Comparison of ENCODE assay signal across 30 cellular contexts in the genomic region with DNA sequence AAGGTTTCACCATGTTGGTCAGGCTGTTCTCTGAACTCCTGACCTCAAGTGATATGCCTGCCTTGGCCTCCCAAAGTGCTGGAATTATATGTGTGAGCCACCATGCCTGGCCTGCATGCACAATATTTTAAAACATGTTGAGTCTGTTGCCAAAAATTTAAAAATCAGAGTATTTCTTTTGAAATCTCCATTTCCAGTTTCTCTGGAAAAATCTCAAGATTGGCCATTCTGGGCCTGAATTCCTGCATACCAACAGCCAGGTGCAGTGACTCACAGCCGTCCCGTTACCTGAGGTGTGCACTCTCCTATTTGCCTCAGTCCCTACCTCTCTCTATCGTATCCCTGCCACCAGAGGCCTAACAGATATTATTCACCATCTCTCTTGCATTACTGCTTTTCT. TPM values are rescaled to one million over a fixed set of nuclear protein-coding genes. Genes with fewer than 3 reads are reported as not detected.
DNase-seq lines count a peak whose midpoint lies in the region; ATAC-seq and TF ChIP-seq lines count a peak whose summit lies in the region.
"Had no signal": no experiment of that assay in that cellular context is flagged by ENCODE, and none has a peak within 500 bp of the region (broad histone marks: within the 10 kb centered on the region; RNA-seq: fewer than 3 reads in every experiment).

No MANE protein-coding gene starts in this region.

- H3K4me3 Mint-ChIP-seq in CD14-positive monocyte: peak overlapping the region; percentile 7 to 27
- peak overlapping the region in 5 of 8 donors; percentile 15 to 53 (median 36) for H3K4me3 Mint-ChIP-seq in naive B cell
- H3K4me3 Mint-ChIP-seq: natural killer cell, T-cell, type B pancreatic cell had no signal

- POLR2A ChIA-PET in RWPE1 (lab: Yijun Ruan, JAX; ENCODE audit: low non-redundant PET): no interaction called here

- H3K4me2 ChIP-seq in BLaER1: peak overlapping the region; percentile 59

- H3K27ac ChIP-seq in BLaER1 (peak overlapping the region; percentile 54), RWPE1 (peak overlapping the region; percentile 31; the same call in 1 of the 2 replicates)
- H3K27ac ChIP-seq: cardiac muscle cell, psoas muscle, SJCRH30 had no signal

- H4K20me1 ChIP-seq in BLaER1: no peaks in the 10 kb centered on the region

- no peak overlapping the region for H3K4me3 ChIP-seq in BLaER1
- H3K4me3 ChIP-seq: cardiac muscle cell, psoas muscle, SJCRH30 had no signal

- intact Hi-C loops in CD14-positive monocyte (cut with micrococcal nuclease): no loop called here

- peaks cover 15 to 21% of the 10 kb centered on the region in 2 donors for H3K36me3 Mint-ChIP-seq in CD14-positive monocyte
- no peaks in the 10 kb centered on the region for H3K36me3 Mint-ChIP-seq in naive B cell
- H3K36me3 Mint-ChIP-seq: natural killer cell, T-cell, type B pancreatic cell had no signal

- H3K4me1 Mint-ChIP-seq in CD14-positive monocyte (peaks cover 76% of the 10 kb centered on the region), naive B cell (peaks cover 25 to 51% (median 46%) of the 10 kb centered on the region in 3 donors)

- H3K9me3 ChIP-seq in BLaER1: no peaks in the 10 kb centered on the region
- H3K9me3 ChIP-seq: psoas muscle, SJCRH30 had no signal

- no peak overlapping the region for H3K9ac ChIP-seq in BLaER1

- H3K27me3 ChIP-seq in BLaER1: no peaks in the 10 kb centered on the region
- H3K27me3 ChIP-seq: cardiac muscle cell, SJCRH30 had no signal

- no peak for TF ChIP-seq CTCF in CD14-positive monocyte (IDR thresholded peaks at IDR 0.05)
- TF ChIP-seq CTCF in RWPE1 (conservative IDR thresholded peaks at IDR 0.05; ENCODE audit: low read depth): no peak

- CTCF ChIA-PET in RWPE1 (lab: Yijun Ruan, JAX): no interaction called here

- peaks cover 43% of the 10 kb centered on the region for H3K4me1 ChIP-seq in BLaER1
- H3K4me1 ChIP-seq: SJCRH30 had no signal

- H3K27ac Mint-ChIP-seq in CD14-positive monocyte: peak overlapping the region; percentile 94 to 99 (median 99)
- peak overlapping the region in 5 of 6 donors; percentile 53 to 98 (median 94) for H3K27ac Mint-ChIP-seq in naive B cell
- H3K27ac Mint-ChIP-seq: natural killer cell, T-cell, type B pancreatic cell had no signal

- H3K36me3 ChIP-seq in BLaER1: no peaks in the 10 kb centered on the region
- H3K36me3 ChIP-seq: cardiac muscle cell, SJCRH30 had no signal

- H3K9me3 Mint-ChIP-seq in CD14-positive monocyte (peaks cover 0 to 3% (median 0%) of the 10 kb centered on the region in 7 donors), naive B cell (peaks cover 0 to 2% (median 0%) of the 10 kb centered on the region in 7 donors)
- H3K9me3 Mint-ChIP-seq: natural killer cell, T-cell, type B pancreatic cell had no signal

- peaks cover 0 to 3% (median 2%) of the 10 kb centered on the region in 3 donors for H3K27me3 Mint-ChIP-seq in CD14-positive monocyte (ENCODE audit: low read depth in 3 of 3)
- no peaks in the 10 kb centered on the region for H3K27me3 Mint-ChIP-seq in naive B cell
- H3K27me3 Mint-ChIP-seq: T-cell had no signal

- ATAC-seq in naive B cell (ENCODE audit: low read depth in 2 of 2): no peak
- no peak for ATAC-seq in GM18867 (IDR thresholded peaks at IDR 0.05; ENCODE audit: unreplicated experiment)
- ATAC-seq: HCT116, left lobe of liver, T-cell had no signal

- DNase-seq in CD14-positive monocyte (ENCODE audit: low spot score) (no peak), RWPE1 (ENCODE audit: low spot score) (no peak), naive B cell (no peak), islet precursor cell (no peak)
- DNase-seq in stimulated activated CD4-positive, alpha-beta T cell treated with anti-CD3 and anti-CD28 coated beads, Interleukin-15, amount 100 ng/mL, for 24 hours: no peak
- DNase-seq: activated CD8-positive, alpha-beta memory T cell treated with anti-CD3 and anti-CD28 coated beads for 24 hours; activated effector memory CD4-positive, alpha-beta T cell treated with Interleukin-2 at 50 U/mL for 16 hours; activated T-cell treated with anti-CD3 and anti-CD28 coated beads for 4 hours; Calu3; DMS79; effector CD4-positive, alpha-beta T cell; GDM1; MV-4-11; natural killer cell; NCI-H1436 treated with DMSO at 0.1 percent for 48 hours; NCI-H2081 treated with DMSO at 0.1 percent for 48 hours; NCI-H2227 treated with DMSO at 0.1 percent for 48 hours; NCI-H526 treated with DMSO at 0.1 percent for 48 hours; occipital lobe; psoas muscle; SJCRH30; stimulated activated CD4-positive, alpha-beta T cell treated with anti-CD3 and anti-CD28 coated beads, Interleukin-4, amount 100 ng/mL, for 4 hours; substantia nigra; T-cell had no signal

RNA-seq across cellular contexts. Expression of a gene that starts 15.0 kb away (rescaled TPM):
- polyA plus RNA-seq in CD14-positive monocyte (10 to 100 TPM; 59.9 to 94.5 TPM), naive B cell (ENCODE audit: low read depth in 6 of 6) (10 to 100 TPM; 48.6 to 95.6 (median 60.9) TPM)

RNA-seq across cellular contexts. Expression of a gene that starts 44.2 kb away (rescaled TPM):
- 10 to 100 TPM; 18.0 to 23.0 TPM for polyA plus RNA-seq in CD14-positive monocyte
- polyA plus RNA-seq in naive B cell (ENCODE audit: low read depth in 6 of 6): 100 to 1,000 TPM; 128 to 265 (median 146) TPM

RNA-seq across cellular contexts. Expression of a gene that starts 50.7 kb away (rescaled TPM):
- 100 to 1,000 TPM; 845 to 946 TPM for polyA plus RNA-seq in CD14-positive monocyte
- 1,000 to 10,000 TPM in 3 of 6 donors, 100 to 1,000 TPM in 3; 838 to 1,460 (median 963) TPM for polyA plus RNA-seq in naive B cell (ENCODE audit: low read depth in 6 of 6)

Comparison
In these comparisons a context has a peak if more than half of its experiments do, and no peak if none do; other contexts are left out.
1. RNA of a gene that starts 44.2 kb away (polyA plus RNA-seq): 128 to 265 TPM in naive B cell; 18.0 to 23.0 TPM in CD14-positive monocyte; every median in the first group is over 4 times any median in the second.